Comparison of ENCODE assay signal across 25 cellular contexts in the genomic region with DNA sequence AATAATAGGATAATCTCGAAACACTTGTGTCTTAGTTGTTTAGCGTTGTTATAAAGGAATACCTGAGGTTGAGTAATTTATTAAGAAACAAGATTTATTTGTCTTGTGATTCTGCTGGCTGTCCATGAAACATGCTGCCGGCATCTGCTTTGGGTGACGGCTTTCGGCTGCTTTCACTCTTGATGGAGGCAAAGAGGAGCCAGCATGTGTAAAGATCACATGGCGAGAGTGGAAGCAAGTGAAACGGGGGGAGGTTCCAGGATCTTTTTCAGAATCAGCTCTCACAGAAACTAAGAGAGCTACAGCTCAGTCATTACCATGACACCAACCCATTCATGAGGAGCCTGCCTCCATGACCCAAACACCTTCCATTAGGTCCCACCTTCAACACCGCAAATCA.
"Had no signal": no experiment of that assay in that cellular context is flagged by ENCODE, and none has a peak within 500 bp of the region (broad histone marks: within the 10 kb centered on the region; RNA-seq: fewer than 3 reads in every experiment).

No MANE protein-coding gene starts in this region.

- H3K36me3 ChIP-seq: brain microvascular endothelial cell, colonic mucosa, esophagus squamous epithelium, gastroesophageal sphincter had no signal

- DNase-seq: activated CD4-positive, alpha-beta T cell treated with anti-CD3 and anti-CD28 coated beads for 1 hour; activated CD4-positive, alpha-beta T cell treated with anti-CD3 and anti-CD28 coated beads for 4 hours; activated CD4-positive, alpha-beta T cell treated with anti-CD3 and anti-CD28 coated beads, Interleukin-2, amount 50 U/mL, for 1 hour; activated CD4-positive, alpha-beta T cell treated with anti-CD3 and anti-CD28 coated beads, Interleukin-2, amount 50 U/mL, for 48 hours; activated CD8-positive, alpha-beta memory T cell treated with anti-CD3 and anti-CD28 coated beads for 24 hours; activated CD8-positive, alpha-beta T cell treated with anti-CD3 and anti-CD28 coated beads for 36 hours; activated effector memory CD4-positive, alpha-beta T cell treated with Interleukin-2 at 50 U/mL for 16 hours; activated gamma-delta T cell treated with Interleukin-2 at 50 U/mL for 16 hours; activated naive CD4-positive, alpha-beta T cell treated with anti-CD3 and anti-CD28 coated beads, Interleukin-2, amount 50 U/mL, for 16 hours; activated naive CD4-positive, alpha-beta T cell treated with Interleukin-2 at 50 U/mL for 16 hours; activated T-cell treated with anti-CD3 and anti-CD28 coated beads, Interleukin-2, amount 50 U/mL, for 4 hours; amniotic stem cell; anterior cingulate cortex; brain microvascular endothelial cell; caudate nucleus; colonic mucosa; effector CD8-positive, alpha-beta T cell; esophagus squamous epithelium; foreskin melanocyte; T-helper 2 cell had no signal

- H3K27ac ChIP-seq: brain microvascular endothelial cell, colonic mucosa, epithelial cell of prostate, esophagus squamous epithelium, gastroesophageal sphincter, VCaP had no signal

- H3K4me3 ChIP-seq: colonic mucosa, esophagus squamous epithelium, gastroesophageal sphincter had no signal

- H3K9me3 ChIP-seq: colonic mucosa, esophagus squamous epithelium had no signal

- H3K27me3 ChIP-seq: brain microvascular endothelial cell, colonic mucosa, esophagus squamous epithelium, gastroesophageal sphincter had no signal

- H3K4me1 ChIP-seq: colonic mucosa, esophagus squamous epithelium, gastroesophageal sphincter had no signal

- ATAC-seq: activated CD8-positive, alpha-beta T cell treated with anti-CD3 and anti-CD28 coated beads for 36 hours; activated T-cell treated with anti-CD3 and anti-CD28 coated beads, Interleukin-2, amount 50 U/mL, for 4 hours; activated T-helper 17 cell treated with anti-CD3 and anti-CD28 coated beads, Interleukin-2, amount 50 U/mL, for 72 hours; gastroesophageal sphincter; WTC11 had no signal
